ENCODE assay signal across 19 cellular contexts in genomic region chr16:31131416-31131815, GRCh38. TPM values are rescaled to one million over a fixed set of nuclear protein-coding genes. Genes with fewer than 3 reads are reported as not detected.
A peak's percentile ranks its signal among the peaks of the same experiment; 100 is the strongest.
DNase-seq lines count a peak whose midpoint lies in the region; ATAC-seq, FAIRE-seq and TF ChIP-seq lines count a peak whose summit lies in the region.
"Had no signal": no experiment of that assay in that cellular context is flagged by ENCODE, and none has a peak within 500 bp of the region (broad histone marks: within the 10 kb centered on the region; RNA-seq: fewer than 3 reads in every experiment).

No MANE protein-coding gene starts in this region.

- H3K9me3 Mint-ChIP-seq in Caco-2 (ENCODE audit: unreplicated experiment): no peaks in the 10 kb centered on the region
- H3K9me3 Mint-ChIP-seq: activated CD4-positive, alpha-beta memory T cell treated with anti-CD3 and anti-CD28 coated beads for 36 hours; CD4-positive, alpha-beta T cell; naive B cell had no signal

- H3K9ac ChIP-seq in K562 (ENCODE audit: insufficient read depth in 1 of 2, low read depth in 2 of 2, low read length in 2 of 2) (no peak overlapping the region), kidney (ENCODE audit: low read length in 2 of 2) (peak overlapping the region in 1 of 2 donors; percentile 46)

- TF ChIP-seq CTCF in Caco-2 (IDR thresholded peaks at IDR 0.05; ENCODE audit: insufficient read depth in 1 of 2, low read depth in 1 of 2, low read length in 1 of 2, severe bottlenecking in 1 of 2, unreplicated experiment in 1 of 2): no peak
- TF ChIP-seq CTCF in K562 (IDR thresholded peaks at IDR 0.05 in 2 of 3, conservative IDR thresholded peaks at IDR 0.05 in 1 of 3; ENCODE audit: insufficient read depth in 2 of 3, low read depth in 1 of 3, low read length in 3 of 3): no peak
- TF ChIP-seq CTCF in kidney (IDR thresholded peaks at IDR 0.05; ENCODE audit: borderline replicate concordance, extremely low read depth, insufficient read depth): no peak

- CTCF ChIA-PET in Caco-2 (lab: Charles Lee) (interaction anchor here (1.3 to 2.8 kb wide), 3 partner anchors 11 to 328 kb away, joined by 3 to 30 read pairs (median 8); partner anchors contain the start of genes ARMC5 and KAT8), K562 (lab: Yijun Ruan, JAX; ENCODE audit: low intra/inter-chr PET ratio) (no interaction called here)

- H3K9me1 ChIP-seq in K562 (ENCODE audit: control insufficient read depth, insufficient read depth, low read length): no peaks in the 10 kb centered on the region

- peaks cover 58% of the 10 kb centered on the region for H3K36me3 Mint-ChIP-seq in Caco-2 (ENCODE audit: insufficient read depth, unreplicated experiment)
- H3K36me3 Mint-ChIP-seq: naive B cell had no signal

- peak overlapping the region; percentile 75 for H3K27ac Mint-ChIP-seq in Caco-2 (ENCODE audit: unreplicated experiment)
- H3K27ac Mint-ChIP-seq: activated CD4-positive, alpha-beta memory T cell treated with anti-CD3 and anti-CD28 coated beads for 36 hours; CD4-positive, alpha-beta T cell had no signal

- ATAC-seq in K562: no peak
- ATAC-seq: gastrocnemius medialis had no signal

- H3K36me3 ChIP-seq in Caco-2 (ENCODE audit: control insufficient read depth, insufficient read depth, low read length) (peaks cover 6% of the 10 kb centered on the region), K562 (ENCODE audit: control insufficient read depth, insufficient read depth, low read length) (peaks cover 52% of the 10 kb centered on the region; the same call in 2 of the 3 replicates), kidney (ENCODE audit: control insufficient read depth in 1 of 2, insufficient read depth in 2 of 2, low read length in 2 of 2) (peaks cover 8 to 35% of the 10 kb centered on the region in 2 donors)

- POLR2A ChIA-PET in Caco-2 (lab: Charles Lee) (interaction anchor here (1.0 to 3.2 kb wide), 4 partner anchors 11 to 57 kb away, joined by 3 to 35 read pairs (median 12); partner anchors contain the start of genes FUS, KAT8, ZNF646 and ZNF668), K562 (lab: Yijun Ruan, JAX) (interaction anchor here (0.7 to 2.4 kb wide), 6 partner anchors 9 to 51 kb away, joined by 3 to 9 read pairs (median 4); partner anchors contain the start of genes FUS and KAT8)

- H3K27ac ChIP-seq in K562 (ENCODE audit: extremely low read depth, low read depth, low read length): no peak overlapping the region
- peak overlapping the region; percentile 85 to 90 for H3K27ac ChIP-seq in kidney (ENCODE audit: low read depth in 2 of 2, low read length in 2 of 2)
- peak overlapping the region in 15 of 21 experiments; percentile 0 to 85 (median 75) for H3K27ac ChIP-seq in skin epidermis
- H3K27ac ChIP-seq: gastrocnemius medialis, left ventricle myocardium inferior had no signal

- H3K9me3 ChIP-seq in Caco-2 (no peaks in the 10 kb centered on the region), K562 (replicated peaks; ENCODE audit: control insufficient read depth, insufficient read depth, low read depth, low read length) (no peaks in the 10 kb centered on the region), kidney (ENCODE audit: control insufficient read depth in 1 of 2, low read length in 2 of 2) (no peaks in the 10 kb centered on the region)
- H3K9me3 ChIP-seq: gastrocnemius medialis, left ventricle myocardium inferior had no signal

- no TSS peak for BruUV-seq in Caco-2 (replicated peaks; lab: Mats Ljungman, UMichigan)
- no TSS peak for BruUV-seq in K562 (replicated peaks; lab: Mats Ljungman, UMichigan)

- DNase-seq in Caco-2 (no peak), K562 (ENCODE audit: extremely low read depth in 1 of 4, low spot score in 3 of 4) (no peak), kidney (no peak), T-helper 2 cell (no peak), epidermal melanocyte (ENCODE audit: insufficient read length, low spot score) (no peak)
- no peak for DNase-seq in activated T-cell treated with anti-CD3 and anti-CD28 coated beads, Interleukin-2, amount 50 U/mL, for 48 hours
- no peak for DNase-seq in activated effector memory CD4-positive, alpha-beta T cell treated with anti-CD3 and anti-CD28 coated beads, Interleukin-2, amount 50 U/mL, for 16 hours
- DNase-seq: activated CD4-positive, alpha-beta memory T cell treated with anti-CD3 and anti-CD28 coated beads for 36 hours; activated naive CD4-positive, alpha-beta T cell treated with anti-CD3 and anti-CD28 coated beads, Interleukin-2, amount 50 U/mL, for 16 hours; CD4-positive, alpha-beta T cell; DND-41; gastrocnemius medialis; KBM-7; left ventricle myocardium inferior; naive B cell; NCI-H1048; stimulated activated CD4-positive, alpha-beta T cell treated with anti-CD3 and anti-CD28 coated beads, Interleukin-4, amount 100 ng/mL, for 4 hours had no signal

- H3K4me1 ChIP-seq in Caco-2 (peaks cover 49% of the 10 kb centered on the region), K562 (replicated peaks in 1 of 2; ENCODE audit: control insufficient read depth in 2 of 2, insufficient read depth in 2 of 2, low read length in 2 of 2) (peaks cover 50 to 94% of the 10 kb centered on the region in 2 experiments), kidney (ENCODE audit: control insufficient read depth in 1 of 2, insufficient read depth in 1 of 2, low read depth in 1 of 2, low read length in 2 of 2) (peaks cover 21 to 47% of the 10 kb centered on the region in 2 donors)

- H3K27me3 ChIP-seq in Caco-2 (replicated peaks; ENCODE audit: control insufficient read depth, insufficient read depth, low read length) (no peaks in the 10 kb centered on the region), K562 (ENCODE audit: control insufficient read depth in 2 of 2, insufficient read depth in 2 of 2, low read length in 2 of 2) (no peaks in the 10 kb centered on the region)
- H3K27me3 ChIP-seq: gastrocnemius medialis had no signal

- H2AFZ ChIP-seq in K562 (ENCODE audit: low read depth, low read length): no peak overlapping the region

- peaks cover 43% of the 10 kb centered on the region for H3K4me1 Mint-ChIP-seq in Caco-2 (ENCODE audit: low read depth, unreplicated experiment)

- no peaks in the 10 kb centered on the region for H4K20me1 ChIP-seq in K562 (replicated peaks; ENCODE audit: control insufficient read depth, insufficient read depth, low read length)

- no peak for TF ChIP-seq POLR2A in K562 (conservative IDR thresholded peaks at IDR 0.05)

- in situ Hi-C loops in K562 (cut with MboI): no loop called here

- no peaks in the 10 kb centered on the region for H3K79me2 ChIP-seq in K562 (ENCODE audit: control insufficient read depth, insufficient read depth, low read length)

- H3K4me3 ChIP-seq in Caco-2 (ENCODE audit: low read depth, low read length) (no peak overlapping the region), K562 (no peak overlapping the region), kidney (ENCODE audit: low read length in 2 of 2) (no peak overlapping the region), skin epidermis (no peak overlapping the region)
- H3K4me3 ChIP-seq: gastrocnemius medialis, left ventricle myocardium inferior had no signal

- 92% methylated on average over 10 of the region's 11 CpGs for WGBS in K562 (ENCODE audit: insufficient coverage, low coverage, missing lambda C conversion rate)

- intact Hi-C loops in Caco-2 (cut with micrococcal nuclease; ENCODE audit: unreplicated experiment): loop anchor here (1.0 to 10.0 kb wide), 3 partner anchors 11 to 323 kb away; partner anchors contain the start of genes ARMC5 and KAT8
- intact Hi-C loops in K562 (cut with micrococcal nuclease): no loop called here
- intact Hi-C loops in kidney (cut with DNase I): no loop called here

- no peak for TF ChIP-seq RAD21 in K562 (CRISPR knock-in tag; conservative IDR thresholded peaks at IDR 0.05 in 1 of 2, IDR thresholded peaks at IDR 0.05 in 1 of 2)

- H3K4me3 Mint-ChIP-seq in Caco-2 (ENCODE audit: unreplicated experiment): peak overlapping the region; percentile 76
- H3K4me3 Mint-ChIP-seq: activated CD4-positive, alpha-beta memory T cell treated with anti-CD3 and anti-CD28 coated beads for 36 hours; CD4-positive, alpha-beta T cell had no signal

- FAIRE-seq in K562 (lab: Jason Lieb, UNC) (no peak), kidney (lab: Jason Lieb, UNC) (no peak)

- H3K4me2 ChIP-seq in K562 (ENCODE audit: insufficient read depth, low read length): no peak overlapping the region

- no peak for TF ChIP-seq EP300 in K562 (IDR thresholded peaks at IDR 0.05; ENCODE audit: low read length)

- H3K27me3 Mint-ChIP-seq in Caco-2 (ENCODE audit: insufficient read depth, unreplicated experiment): no peaks in the 10 kb centered on the region
- H3K27me3 Mint-ChIP-seq: activated CD4-positive, alpha-beta memory T cell treated with anti-CD3 and anti-CD28 coated beads for 36 hours; CD4-positive, alpha-beta T cell; naive B cell had no signal

RNA-seq across cellular contexts. Expression of gene PRSS8, which starts 4.1 kb away (rescaled TPM):
- total RNA-seq in Caco-2 (2022): 237 and 271 TPM in 2 replicates
- total RNA-seq in K562 (2011; cell fraction: chromatin; rRNA removed; ENCODE audit: low replicate concordance): 0.95 and 3.2 TPM in 2 replicates
- total RNA-seq in K562 (2011; cell fraction: nucleolus; rRNA removed): 3.7 and 4.5 TPM in 2 replicates
- 3.0 and 4.4 TPM in 2 replicates for total RNA-seq in K562 (2011; cell fraction: nucleoplasm; rRNA removed)
- total RNA-seq in K562 (2014; rRNA removed): 1.7 and 2.4 TPM in 2 replicates
- total RNA-seq in K562 (2014; rRNA removed; fragmentation: Illumina TruSeq; extraction: Trizol): 0.32 and 0.69 TPM in 2 replicates
- total RNA-seq in K562 (2015; rRNA removed; fragmentation: Illumina TruSeq; extraction: Trizol): 0.72 and 0.83 TPM in 2 replicates
- 3.0 and 3.9 TPM in 2 replicates for total RNA-seq in K562 (2021)
- polyA plus RNA-seq in K562 (2011; rRNA removed): 0.77 and 7.6 TPM in 2 replicates
- 5.3 and 9.1 TPM in 2 replicates for polyA plus RNA-seq in K562 (2011; cell fraction: cytosol; rRNA removed)
- polyA plus RNA-seq in K562 (2011; cell fraction: nucleus; rRNA removed): 2.3 and 8.3 TPM in 2 replicates
- 2.0 and 21.4 TPM in 2 replicates for polyA plus RNA-seq in K562 (2012)
- 2.7 and 4.5 TPM in 2 replicates for polyA plus RNA-seq in K562 (2014; fragmentation: Illumina TruSeq; extraction: Trizol)
- polyA plus RNA-seq in K562 (2014; fragmentation: Nextera tagmentation; extraction: Ambion mirVana): under 1 TPM in 1 of 2 experiments, not detected in 1; 0.25 TPM
- polyA plus RNA-seq in K562 (2014; rRNA removed): 3.1 and 6.3 TPM in 2 replicates
- 0.60 and 1.4 TPM in 2 replicates for polyA minus RNA-seq in K562 (2011; rRNA and poly(A)+ RNA removed)
- 2.3 and 4.6 TPM in 2 replicates for polyA minus RNA-seq in K562 (2011; cell fraction: cytosol; rRNA and poly(A)+ RNA removed)
- 0.40 and 3.3 TPM in 2 replicates for polyA minus RNA-seq in K562 (2011; cell fraction: nucleus; rRNA and poly(A)+ RNA removed)
- 64.6 TPM for total RNA-seq in kidney
- 187 TPM for polyA plus RNA-seq in kidney (ENCODE audit: insufficient read depth, low read depth, low replicate concordance)
- total RNA-seq: activated CD4-positive, alpha-beta memory T cell treated with anti-CD3 and anti-CD28 coated beads for 36 hours; CD4-positive, alpha-beta T cell; left ventricle myocardium inferior; temporal lobe had no signal

RNA-seq across cellular contexts. Expression of gene KAT8, which starts 14.0 kb away (rescaled TPM):
- total RNA-seq in Caco-2 (2022) (46.2 and 50.2 TPM in 2 replicates), K562 (2014; rRNA removed) (76.4 and 79.5 TPM in 2 replicates), K562 (2014; rRNA removed; fragmentation: Illumina TruSeq; extraction: Trizol) (55.2 and 58.0 TPM in 2 replicates), K562 (2015; rRNA removed; fragmentation: Illumina TruSeq; extraction: Trizol) (64.7 and 70.0 TPM in 2 replicates), K562 (2021) (78.8 and 85.4 TPM in 2 replicates), kidney (83.8 TPM)
- total RNA-seq in K562 (2011; cell fraction: chromatin; rRNA removed; ENCODE audit: low replicate concordance): 101 and 172 TPM in 2 replicates
- 101 and 113 TPM in 2 replicates for total RNA-seq in K562 (2011; cell fraction: nucleolus; rRNA removed)
- total RNA-seq in K562 (2011; cell fraction: nucleoplasm; rRNA removed): 112 and 119 TPM in 2 replicates
- polyA plus RNA-seq in K562 (2011; rRNA removed) (97.8 and 98.5 TPM in 2 replicates), K562 (2014; fragmentation: Illumina TruSeq; extraction: Trizol) (77.7 and 80.0 TPM in 2 replicates), K562 (2014; fragmentation: Nextera tagmentation; extraction: Ambion mirVana) (10 to 100 TPM; 10.0 to 12.3 TPM), K562 (2014; rRNA removed) (85.8 and 92.9 TPM in 2 replicates), kidney (ENCODE audit: insufficient read depth, low read depth, low replicate concordance) (40.9 TPM)
- 95.2 and 96.8 TPM in 2 replicates for polyA plus RNA-seq in K562 (2011; cell fraction: cytosol; rRNA removed)
- 146 and 150 TPM in 2 replicates for polyA plus RNA-seq in K562 (2011; cell fraction: nucleus; rRNA removed)
- polyA plus RNA-seq in K562 (2012): 51.8 and 72.0 TPM in 2 replicates
- 65.0 and 72.0 TPM in 2 replicates for polyA minus RNA-seq in K562 (2011; rRNA and poly(A)+ RNA removed)
- polyA minus RNA-seq in K562 (2011; cell fraction: cytosol; rRNA and poly(A)+ RNA removed): 35.7 and 42.9 TPM in 2 replicates
- 26.0 and 35.5 TPM in 2 replicates for polyA minus RNA-seq in K562 (2011; cell fraction: nucleus; rRNA and poly(A)+ RNA removed)

RNA-seq across cellular contexts. Expression of gene PRSS36, which starts 18.4 kb away (rescaled TPM):
- total RNA-seq in Caco-2 (2022) (1.4 and 1.6 TPM in 2 replicates), K562 (2014; rRNA removed) (0.82 and 1.2 TPM in 2 replicates), K562 (2014; rRNA removed; fragmentation: Illumina TruSeq; extraction: Trizol) (0.38 TPM in 1 of 2 replicates, not detected in the other), K562 (2015; rRNA removed; fragmentation: Illumina TruSeq; extraction: Trizol) (0.36 and 0.68 TPM in 2 replicates), K562 (2021) (0.56 and 1.1 TPM in 2 replicates), kidney (4.1 TPM)
- 1.1 TPM in 1 of 2 replicates, not detected in the other for total RNA-seq in K562 (2011; cell fraction: chromatin; rRNA removed; ENCODE audit: low replicate concordance)
- total RNA-seq in K562 (2011; cell fraction: nucleolus; rRNA removed): 0.67 and 0.92 TPM in 2 replicates
- total RNA-seq in K562 (2011; cell fraction: nucleoplasm; rRNA removed): 0.44 TPM in 1 of 2 replicates, not detected in the other
- polyA plus RNA-seq in K562 (2011; rRNA removed) (0.54 and 0.85 TPM in 2 replicates), K562 (2014; fragmentation: Illumina TruSeq; extraction: Trizol) (0.57 and 0.68 TPM in 2 replicates), K562 (2014; fragmentation: Nextera tagmentation; extraction: Ambion mirVana) (under 1 TPM in 1 of 2 experiments, not detected in 1; 0.22 TPM), K562 (2014; rRNA removed) (0.09 and 0.45 TPM in 2 replicates), kidney (ENCODE audit: insufficient read depth, low read depth, low replicate concordance) (1.7 TPM)
- polyA plus RNA-seq in K562 (2011; cell fraction: cytosol; rRNA removed): 1.4 and 2.6 TPM in 2 replicates
- 1.1 and 1.4 TPM in 2 replicates for polyA plus RNA-seq in K562 (2011; cell fraction: nucleus; rRNA removed)
- 0.33 and 0.65 TPM in 2 replicates for polyA plus RNA-seq in K562 (2012)
- 0.46 and 0.72 TPM in 2 replicates for polyA minus RNA-seq in K562 (2011; rRNA and poly(A)+ RNA removed)
- 0.95 and 1.4 TPM in 2 replicates for polyA minus RNA-seq in K562 (2011; cell fraction: cytosol; rRNA and poly(A)+ RNA removed)
- 0.67 and 0.78 TPM in 2 replicates for polyA minus RNA-seq in K562 (2011; cell fraction: nucleus; rRNA and poly(A)+ RNA removed)

RNA-seq across cellular contexts. Expression of gene BCKDK, which starts 23.2 kb away (rescaled TPM):
- 30.5 and 34.1 TPM in 2 replicates for total RNA-seq in Caco-2 (2022)
- 17.8 and 57.4 TPM in 2 replicates for total RNA-seq in K562 (2011; cell fraction: chromatin; rRNA removed; ENCODE audit: low replicate concordance)
- 36.7 and 44.2 TPM in 2 replicates for total RNA-seq in K562 (2011; cell fraction: nucleolus; rRNA removed)
- 21.8 and 24.5 TPM in 2 replicates for total RNA-seq in K562 (2011; cell fraction: nucleoplasm; rRNA removed)
- total RNA-seq in K562 (2014; rRNA removed): 29.1 and 36.4 TPM in 2 replicates
- 6.0 and 9.0 TPM in 2 replicates for total RNA-seq in K562 (2014; rRNA removed; fragmentation: Illumina TruSeq; extraction: Trizol)
- total RNA-seq in K562 (2015; rRNA removed; fragmentation: Illumina TruSeq; extraction: Trizol): 10.8 and 11.7 TPM in 2 replicates
- total RNA-seq in K562 (2021): 33.1 and 34.8 TPM in 2 replicates
- 13.1 and 23.5 TPM in 2 replicates for polyA plus RNA-seq in K562 (2011; rRNA removed)
- 16.2 and 36.5 TPM in 2 replicates for polyA plus RNA-seq in K562 (2011; cell fraction: cytosol; rRNA removed)
- 62.9 and 85.4 TPM in 2 replicates for polyA plus RNA-seq in K562 (2011; cell fraction: nucleus; rRNA removed)
- polyA plus RNA-seq in K562 (2012): 24.6 and 34.3 TPM in 2 replicates
- 22.4 and 29.2 TPM in 2 replicates for polyA plus RNA-seq in K562 (2014; fragmentation: Illumina TruSeq; extraction: Trizol)
- 1 to 10 TPM in 1 of 2 experiments, under 1 TPM in 1; 0.58 to 1.5 TPM for polyA plus RNA-seq in K562 (2014; fragmentation: Nextera tagmentation; extraction: Ambion mirVana)
- 25.1 and 27.1 TPM in 2 replicates for polyA plus RNA-seq in K562 (2014; rRNA removed)
- 9.3 and 10.0 TPM in 2 replicates for polyA minus RNA-seq in K562 (2011; rRNA and poly(A)+ RNA removed)
- polyA minus RNA-seq in K562 (2011; cell fraction: cytosol; rRNA and poly(A)+ RNA removed): 16.1 and 18.6 TPM in 2 replicates
- 29.1 and 36.5 TPM in 2 replicates for polyA minus RNA-seq in K562 (2011; cell fraction: nucleus; rRNA and poly(A)+ RNA removed)
- total RNA-seq in kidney: 47.6 TPM
- polyA plus RNA-seq in kidney (ENCODE audit: insufficient read depth, low read depth, low replicate concordance): 70.6 TPM

RNA-seq across cellular contexts. Expression of gene VKORC1, which starts 36.8 kb away (rescaled TPM):
- 61.3 and 61.4 TPM in 2 replicates for total RNA-seq in Caco-2 (2022)
- 51.0 and 124 TPM in 2 replicates for total RNA-seq in K562 (2011; cell fraction: chromatin; rRNA removed; ENCODE audit: low replicate concordance)
- 125 and 158 TPM in 2 replicates for total RNA-seq in K562 (2011; cell fraction: nucleolus; rRNA removed)
- 125 and 133 TPM in 2 replicates for total RNA-seq in K562 (2011; cell fraction: nucleoplasm; rRNA removed)
- 68.1 and 83.3 TPM in 2 replicates for total RNA-seq in K562 (2014; rRNA removed)
- 28.8 and 32.1 TPM in 2 replicates for total RNA-seq in K562 (2014; rRNA removed; fragmentation: Illumina TruSeq; extraction: Trizol)
- total RNA-seq in K562 (2015; rRNA removed; fragmentation: Illumina TruSeq; extraction: Trizol): 36.1 and 37.2 TPM in 2 replicates
- 62.1 and 66.1 TPM in 2 replicates for total RNA-seq in K562 (2021)
- polyA plus RNA-seq in K562 (2011; rRNA removed): 119 and 164 TPM in 2 replicates
- 399 and 484 TPM in 2 replicates for polyA plus RNA-seq in K562 (2011; cell fraction: cytosol; rRNA removed)
- polyA plus RNA-seq in K562 (2011; cell fraction: nucleus; rRNA removed): 102 and 144 TPM in 2 replicates
- polyA plus RNA-seq in K562 (2012): 97.9 and 107 TPM in 2 replicates
- 70.3 and 79.1 TPM in 2 replicates for polyA plus RNA-seq in K562 (2014; fragmentation: Illumina TruSeq; extraction: Trizol)
- 10 to 100 TPM; 30.0 to 47.3 TPM for polyA plus RNA-seq in K562 (2014; fragmentation: Nextera tagmentation; extraction: Ambion mirVana)
- polyA plus RNA-seq in K562 (2014; rRNA removed): 112 and 121 TPM in 2 replicates
- polyA minus RNA-seq in K562 (2011; rRNA and poly(A)+ RNA removed): 83.5 and 88.3 TPM in 2 replicates
- polyA minus RNA-seq in K562 (2011; cell fraction: cytosol; rRNA and poly(A)+ RNA removed): 42.0 and 44.3 TPM in 2 replicates
- polyA minus RNA-seq in K562 (2011; cell fraction: nucleus; rRNA and poly(A)+ RNA removed): 18.0 and 29.5 TPM in 2 replicates
- 84.7 TPM for total RNA-seq in kidney
- polyA plus RNA-seq in kidney (ENCODE audit: insufficient read depth, low read depth, low replicate concordance): 209 TPM

Comparison
In these comparisons a context has a peak if more than half of its experiments do, and no peak if none do; other contexts are left out.
1. RNA of gene PRSS8, which starts 4.1 kb away (total RNA-seq): 237 to 271 TPM in Caco-2 and 64.6 TPM in kidney (single experiment); 0.32 to 4.5 TPM in K562; every median in the first group is over 10 times any median in the second.